27 cellular contexts compared by ENCODE assay signal in genomic region chr4:112926826-112927225, GRCh38.
A peak's percentile ranks its signal among the peaks of the same experiment; 100 is the strongest.
DNase-seq lines count a peak whose midpoint lies in the region; ATAC-seq and TF ChIP-seq lines count a peak whose summit lies in the region.
"Had no signal": no experiment of that assay in that cellular context is flagged by ENCODE, and none has a peak within 500 bp of the region (broad histone marks: within the 10 kb centered on the region; RNA-seq: fewer than 3 reads in every experiment).

No MANE protein-coding gene starts in this region.

- intact Hi-C loops in heart right ventricle (cut with DNase I): no loop called here

- no peaks in the 10 kb centered on the region for H3K36me3 ChIP-seq in gastroesophageal sphincter
- no peaks in the 10 kb centered on the region for H3K36me3 ChIP-seq in stomach smooth muscle (ENCODE audit: control insufficient read depth in 2 of 2, insufficient read depth in 2 of 2, low read length in 2 of 2)
- H3K36me3 ChIP-seq in heart right ventricle: no peaks in the 10 kb centered on the region
- H3K36me3 ChIP-seq: BLaER1 treated with 17β-estradiol and CSF1 and Interleukin-3, amounts not matched to agents 10 nM and 100 nM had no signal

- 83 to 100% methylated on average over 1 of the region's 1 CpG for WGBS in gastroesophageal sphincter (ENCODE audit: low coverage in 1 of 2), 2 donors
- whole genome bisulfite sequencing in heart right ventricle, 2 donors: 91 to 93% methylated on average over 1 of the region's 1 CpG

- no peaks in the 10 kb centered on the region for H3K4me1 Mint-ChIP-seq in activated naive CD4-positive, alpha-beta T cell treated with anti-CD3 and anti-CD28 coated beads, Interleukin-2, amount 10 ng/mL, durations not matched to agents 7 days and 5 days
- H3K4me1 Mint-ChIP-seq: GM23338 had no signal

- TF ChIP-seq CTCF in gastroesophageal sphincter (IDR thresholded peaks at IDR 0.05) (no peak), heart right ventricle (IDR thresholded peaks at IDR 0.05) (no peak)

- TF ChIP-seq POLR2A in gastroesophageal sphincter (IDR thresholded peaks at IDR 0.05): no peak

- peaks cover 14% of the 10 kb centered on the region for H3K27me3 Mint-ChIP-seq in activated naive CD4-positive, alpha-beta T cell treated with anti-CD3 and anti-CD28 coated beads, Interleukin-2, amount 10 ng/mL, durations not matched to agents 7 days and 5 days

- H3K27ac Mint-ChIP-seq in activated naive CD4-positive, alpha-beta T cell treated with anti-CD3 and anti-CD28 coated beads, Interleukin-2, amount 10 ng/mL, durations not matched to agents 7 days and 5 days: no peak overlapping the region
- H3K27ac Mint-ChIP-seq: CD4-positive, alpha-beta T cell; GM23338 had no signal

- CTCF ChIA-PET in activated naive CD4-positive, alpha-beta T cell treated with anti-CD3 and anti-CD28 coated beads, Interleukin-2, amount 10 ng/mL, durations not matched to agents 7 days and 5 days (lab: Charles Lee): interaction anchor here (2.3 kb wide), 1 partner anchor 11 kb away, joined by 7 read pairs; no protein-coding TSS in a partner anchor

- DNase-seq in NCI-H69 (lab: John Stamatoyannopoulos, UW): peak; percentile 31
- DNase-seq in activated naive CD4-positive, alpha-beta T cell treated with anti-CD3 and anti-CD28 coated beads, Interleukin-2, amount 10 ng/mL, durations not matched to agents 7 days and 5 days: no peak
- DNase-seq in heart right ventricle: no peak
- DNase-seq in SIG-M5 treated with dmso at 0.1 percent for 504 hours (lab: John Stamatoyannopoulos, UW; ENCODE audit: unreplicated experiment): no peak
- DNase-seq: AML-193; CD4-positive, alpha-beta T cell; DMS79; EL; GDM1; HCEC 1CT; NCI-H1092; NCI-H1417 treated with DMSO at 0.1 percent for 48 hours; NCI-H1694 treated with DMSO at 0.1 percent for 48 hours; NCI-H2081; NCI-H2227 treated with DMSO at 0.1 percent for 48 hours; NCI-H526 treated with DMSO at 0.1 percent for 48 hours; SHP77 treated with DMSO at 0.1 percent for 48 hours had no signal

- ATAC-seq in GM21447 (IDR thresholded peaks at IDR 0.05; ENCODE audit: unreplicated experiment) (peak; percentile 57), gastroesophageal sphincter (no peak), GM21529 (IDR thresholded peaks at IDR 0.05; ENCODE audit: unreplicated experiment) (no peak), heart right ventricle (no peak)
- ATAC-seq: A549, GM23338 had no signal

- no peak overlapping the region for H3K9ac ChIP-seq in stomach smooth muscle (ENCODE audit: low read length in 2 of 2)
- H3K9ac ChIP-seq: BLaER1 treated with 17β-estradiol and CSF1 and Interleukin-3, amounts not matched to agents 10 nM and 100 nM had no signal

- H3K9me3 Mint-ChIP-seq in activated naive CD4-positive, alpha-beta T cell treated with anti-CD3 and anti-CD28 coated beads, Interleukin-2, amount 10 ng/mL, durations not matched to agents 7 days and 5 days: no peaks in the 10 kb centered on the region
- H3K9me3 Mint-ChIP-seq: CD4-positive, alpha-beta T cell; GM23338 had no signal

- no peak overlapping the region for H3K4me3 ChIP-seq in gastroesophageal sphincter
- no peak overlapping the region for H3K4me3 ChIP-seq in stomach smooth muscle (ENCODE audit: low read length in 2 of 2)
- no peak overlapping the region for H3K4me3 ChIP-seq in heart right ventricle
- H3K4me3 ChIP-seq: A549; BLaER1 treated with 17β-estradiol and CSF1 and Interleukin-3, amounts not matched to agents 10 nM and 100 nM; GM23338; SK-N-MC had no signal

- H3K4me1 ChIP-seq in gastroesophageal sphincter (peaks cover 0 to 53% (median 9%) of the 10 kb centered on the region in 3 donors), stomach smooth muscle (ENCODE audit: control insufficient read depth, insufficient read depth, low read length) (peaks cover 5% of the 10 kb centered on the region), heart right ventricle (peaks cover 0 to 31% (median 11%) of the 10 kb centered on the region in 9 donors)
- H3K4me1 ChIP-seq: A549 had no signal

- H3K9me3 ChIP-seq in gastroesophageal sphincter (no peaks in the 10 kb centered on the region), stomach smooth muscle (ENCODE audit: control insufficient read depth in 2 of 2, low read length in 2 of 2) (no peaks in the 10 kb centered on the region), heart right ventricle (no peaks in the 10 kb centered on the region)
- H3K9me3 ChIP-seq: A549; BLaER1 treated with 17β-estradiol and CSF1 and Interleukin-3, amounts not matched to agents 10 nM and 100 nM had no signal

- no peaks in the 10 kb centered on the region for H3K36me3 Mint-ChIP-seq in activated naive CD4-positive, alpha-beta T cell treated with anti-CD3 and anti-CD28 coated beads, Interleukin-2, amount 10 ng/mL, durations not matched to agents 7 days and 5 days

- H3K27ac ChIP-seq in gastroesophageal sphincter: peak overlapping the region; percentile 53 to 73 (median 56)
- H3K27ac ChIP-seq in stomach smooth muscle (ENCODE audit: low read length): peak overlapping the region; percentile 7
- H3K27ac ChIP-seq in heart right ventricle: no peak overlapping the region
- H3K27ac ChIP-seq: A549; BLaER1 treated with 17β-estradiol and CSF1 and Interleukin-3, amounts not matched to agents 10 nM and 100 nM; HL-60; RWPE1; SK-N-MC had no signal

- no peak for TF ChIP-seq EP300 in gastroesophageal sphincter (IDR thresholded peaks at IDR 0.05)

- no peaks in the 10 kb centered on the region for H3K27me3 ChIP-seq in gastroesophageal sphincter
- no peaks in the 10 kb centered on the region for H3K27me3 ChIP-seq in stomach smooth muscle (ENCODE audit: control insufficient read depth in 1 of 2, insufficient read depth in 2 of 2, low read length in 2 of 2)
- no peaks in the 10 kb centered on the region for H3K27me3 ChIP-seq in heart right ventricle
- H3K27me3 ChIP-seq: BLaER1 treated with 17β-estradiol and CSF1 and Interleukin-3, amounts not matched to agents 10 nM and 100 nM had no signal

- H3K4me3 Mint-ChIP-seq in activated naive CD4-positive, alpha-beta T cell treated with anti-CD3 and anti-CD28 coated beads, Interleukin-2, amount 10 ng/mL, durations not matched to agents 7 days and 5 days: no peak overlapping the region
- H3K4me3 Mint-ChIP-seq: CD4-positive, alpha-beta T cell; GM23338 had no signal

Comparison
In these comparisons a context has a peak if more than half of its experiments do, and no peak if none do; other contexts are left out.
1. H3K27ac ChIP-seq: peak in gastroesophageal sphincter (4 of 4) and stomach smooth muscle (single experiment); none in heart right ventricle (0 of 10).